Comparison of ENCODE assay signal across 9 cellular contexts in genomic region chr10:1057106-1057657, GRCh38. TPM values are rescaled to one million over a fixed set of nuclear protein-coding genes. Genes with fewer than 3 reads are reported as not detected.
A peak's percentile ranks its signal among the peaks of the same experiment; 100 is the strongest.
DNase-seq lines count a peak whose midpoint lies in the region; ATAC-seq and TF ChIP-seq lines count a peak whose summit lies in the region.
"Had no signal": no experiment of that assay in that cellular context is flagged by ENCODE, and none has a peak within 500 bp of the region (broad histone marks: within the 10 kb centered on the region; RNA-seq: fewer than 3 reads in every experiment).

No MANE protein-coding gene starts in this region.

- POLR2A ChIA-PET in T-cell (lab: Charles Lee): interaction anchor here in 1 of 2 donors (0.8 to 1.4 kb wide), 2 partner anchors 8 to 12 kb away, joined by 4 to 6 read pairs; partner anchors contain the start of gene IDI1

- H3K9me3 Mint-ChIP-seq in T-cell: no peaks in the 10 kb centered on the region

- H3K4me1 ChIP-seq in DND-41 (ENCODE audit: insufficient read depth, low read length) (peaks cover 85% of the 10 kb centered on the region), osteoblast (ENCODE audit: insufficient read depth, low read length) (peaks cover 32% of the 10 kb centered on the region)

- no peaks in the 10 kb centered on the region for H3K9me3 ChIP-seq in DND-41 (ENCODE audit: insufficient read depth, low read length, severe bottlenecking)
- H3K9me3 ChIP-seq in osteoblast (ENCODE audit: low read depth, low read length): no peaks in the 10 kb centered on the region

- TF ChIP-seq CTCF in DND-41 (IDR thresholded peaks at IDR 0.05; ENCODE audit: borderline replicate concordance, extremely low read depth, low read length, poor library complexity, severe bottlenecking) (no peak), HFF-Myc (IDR thresholded peaks at IDR 0.05; ENCODE audit: low read depth, low read length, missing control alignments) (no peak), fibroblast of mammary gland (conservative IDR thresholded peaks at IDR 0.05; ENCODE audit: control insufficient read depth, insufficient read depth, low read depth, low read length) (no peak), osteoblast (IDR thresholded peaks at IDR 0.05; ENCODE audit: extremely low read depth, low read depth, low read length) (no peak)

- no peaks in the 10 kb centered on the region for H3K27me3 ChIP-seq in DND-41 (ENCODE audit: insufficient read depth, low read length, poor library complexity)
- H3K27me3 ChIP-seq in osteoblast (ENCODE audit: insufficient read depth, low read length): no peaks in the 10 kb centered on the region

- no peaks in the 10 kb centered on the region for H3K27me3 Mint-ChIP-seq in T-cell

- peaks cover 84 to 92% (median 92%) of the 10 kb centered on the region in 3 donors for H3K4me1 Mint-ChIP-seq in T-cell

- peaks cover 99% of the 10 kb centered on the region for H3K79me2 ChIP-seq in DND-41 (ENCODE audit: insufficient read depth, low read length)
- H3K79me2 ChIP-seq in osteoblast (ENCODE audit: insufficient read depth, low read length): peaks cover 92% of the 10 kb centered on the region

- H2AFZ ChIP-seq in DND-41 (ENCODE audit: low read depth, low read length): peak overlapping the region; percentile 96
- H2AFZ ChIP-seq in osteoblast (ENCODE audit: low read length): peak overlapping the region; percentile 76

- H3K36me3 ChIP-seq in DND-41 (ENCODE audit: insufficient read depth, low read length) (peaks cover 45% of the 10 kb centered on the region), osteoblast (ENCODE audit: insufficient read depth, low read length) (peaks cover 6% of the 10 kb centered on the region)

- peaks cover 37% of the 10 kb centered on the region for H4K20me1 ChIP-seq in DND-41 (ENCODE audit: insufficient read depth, low read length)
- H4K20me1 ChIP-seq in osteoblast (ENCODE audit: insufficient read depth, low read length): peaks cover 24% of the 10 kb centered on the region

- peaks cover 18% of the 10 kb centered on the region for H3K36me3 Mint-ChIP-seq in T-cell

- peak overlapping the region; percentile 93 to 98 (median 95) for H3K4me3 Mint-ChIP-seq in T-cell

- DNase-seq in DND-41 (peak; percentile 30), HFF-Myc (ENCODE audit: extremely low read depth, low read depth) (no peak), T-cell (no peak), fibroblast of mammary gland (ENCODE audit: low read depth) (no peak), osteoblast (ENCODE audit: insufficient read length, low spot score, missing footprints) (no peak), KG1 (lab: John Stamatoyannopoulos, UW) (no peak)

- H3K4me2 ChIP-seq in DND-41 (ENCODE audit: insufficient read depth, low read length): peak overlapping the region; percentile 90
- H3K4me2 ChIP-seq in osteoblast (ENCODE audit: insufficient read depth, low read length): peak overlapping the region; percentile 72

- H3K27ac ChIP-seq in DND-41 (ENCODE audit: low read length) (peak overlapping the region; percentile 93), osteoblast (ENCODE audit: low read depth, low read length) (peak overlapping the region; percentile 96)

- CTCF ChIA-PET in T-cell (lab: Charles Lee): no interaction called here

- H3K9ac ChIP-seq in DND-41 (ENCODE audit: low read depth, low read length): peak overlapping the region; percentile 99

- H3K4me3 ChIP-seq in DND-41 (ENCODE audit: low read depth in 1 of 2, low read length in 2 of 2) (peak overlapping the region; percentile 94 to 100), HFF-Myc (replicated peaks; ENCODE audit: low read depth, low read length) (peak overlapping the region; percentile 95), fibroblast of mammary gland (ENCODE audit: control insufficient read depth, low read depth, low read length) (peak overlapping the region; percentile 90), osteoblast (ENCODE audit: insufficient read depth, low read length) (peak overlapping the region; percentile 96)

- H3K27ac Mint-ChIP-seq in T-cell: peak overlapping the region; percentile 90 to 92

- ATAC-seq in DND-41 (ENCODE audit: insufficient read depth, low read depth): no peak; the same call in 2 of the 3 replicates
- ATAC-seq in T-cell (replicated peaks in 1 of 4): no peak
- no peak for ATAC-seq in GM19324 (IDR thresholded peaks at IDR 0.05; ENCODE audit: low FRiP score, unreplicated experiment)
- ATAC-seq in esophagus mucosa: no peak

RNA-seq across cellular contexts. Expression of gene WDR37, which starts 1.0 kb away (rescaled TPM):
- total RNA-seq in T-cell (10 to 100 TPM; 34.6 to 40.4 (median 37.3) TPM), osteoblast (18.8 and 20.6 TPM in 2 replicates), esophagus mucosa (12.9 TPM)

RNA-seq across cellular contexts. Expression of gene IDI1, which starts 8.3 kb away (rescaled TPM):
- total RNA-seq in T-cell (100 to 1,000 TPM in 2 of 5 donors, 10 to 100 TPM in 3; 26.2 to 166 (median 32.8) TPM), osteoblast (104 and 123 TPM in 2 replicates), esophagus mucosa (39.9 TPM)

RNA-seq across cellular contexts. Expression of gene IDI2, which starts 31.5 kb away (rescaled TPM):
- total RNA-seq in T-cell: not detected
- not detected in 2 replicates for total RNA-seq in osteoblast
- total RNA-seq in esophagus mucosa: not detected
- total RNA-seq: T-helper 1 cell treated with Interleukin-12 subunit alpha and Interleukin-12 subunit beta and Interleukin-4 antibody, amounts not matched to agents 30 ng/mL and 1 ng/mL, for 36 hours had no signal
